10 cellular contexts compared by ENCODE assay signal in the genomic region with DNA sequence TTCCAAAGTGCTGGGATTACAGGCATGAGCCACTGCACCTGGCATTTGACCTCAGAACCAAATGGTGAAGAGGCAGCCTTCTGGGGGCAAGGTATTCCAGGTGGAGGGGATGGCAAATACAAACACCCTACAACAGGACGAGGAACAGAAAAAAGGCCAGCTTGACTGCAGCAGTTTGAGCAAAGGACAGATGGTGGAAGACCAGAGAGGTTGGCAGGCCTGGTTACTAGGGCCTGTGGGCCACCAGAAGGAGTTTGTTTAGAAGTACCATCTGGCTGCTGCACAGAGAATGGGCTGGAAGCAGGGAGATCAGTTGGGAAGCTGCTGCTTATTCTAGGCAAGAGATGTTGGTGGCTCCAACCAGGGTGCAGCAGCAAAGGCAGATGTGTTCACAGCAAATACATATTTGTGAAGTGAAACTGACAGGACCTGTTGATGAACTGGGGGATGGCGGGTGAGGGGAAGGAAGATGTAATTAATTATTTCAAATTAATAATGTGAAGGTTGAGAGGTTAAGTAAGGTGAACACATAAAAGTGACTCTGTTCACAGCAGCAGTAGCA. TPM values are rescaled to one million over a fixed set of nuclear protein-coding genes. Genes with fewer than 3 reads are reported as not detected.
DNase-seq lines count a peak whose midpoint lies in the region; ATAC-seq and TF ChIP-seq lines count a peak whose summit lies in the region.
"Had no signal": no experiment of that assay in that cellular context is flagged by ENCODE, and none has a peak within 500 bp of the region (broad histone marks: within the 10 kb centered on the region; RNA-seq: fewer than 3 reads in every experiment).

No MANE protein-coding gene starts in this region.

- H3K9ac ChIP-seq in muscle layer of colon (ENCODE audit: low read length): no peak overlapping the region
- H3K9ac ChIP-seq: BLaER1, KMS-11 had no signal

- intact Hi-C loops in heart right ventricle (cut with DNase I): loop anchor here in 9 of 10 donors (1.0 to 5.0 kb wide), 5 partner anchors 109 to 114 kb away; no protein-coding TSS in a partner anchor
- intact Hi-C loops in Right ventricle myocardium superior (cut with DNase I): loop anchor here (2.0 kb wide), 1 partner anchor 112 kb away; no protein-coding TSS in a partner anchor
- intact Hi-C loops in upper lobe of right lung (cut with DNase I): no loop called here

- ATAC-seq in heart right ventricle (no peak), Right ventricle myocardium superior (ENCODE audit: poor library complexity) (no peak), upper lobe of right lung (no peak), HG03439 (IDR thresholded peaks at IDR 0.05; ENCODE audit: unreplicated experiment) (no peak), GM19467 (IDR thresholded peaks at IDR 0.05; ENCODE audit: unreplicated experiment) (no peak)

- H3K36me3 ChIP-seq in heart right ventricle: no peaks in the 10 kb centered on the region
- H3K36me3 ChIP-seq in muscle layer of colon (ENCODE audit: insufficient read depth, low read length): no peaks in the 10 kb centered on the region
- no peaks in the 10 kb centered on the region for H3K36me3 ChIP-seq in upper lobe of right lung
- H3K36me3 ChIP-seq: BLaER1 had no signal

- peaks cover 6 to 54% (median 49%) of the 10 kb centered on the region in 9 donors for H3K4me1 ChIP-seq in heart right ventricle
- peaks cover 29% of the 10 kb centered on the region for H3K4me1 ChIP-seq in muscle layer of colon (ENCODE audit: insufficient read depth, low read length)
- peaks cover 44% of the 10 kb centered on the region for H3K4me1 ChIP-seq in upper lobe of right lung

- no peaks in the 10 kb centered on the region for H3K9me3 ChIP-seq in heart right ventricle
- H3K9me3 ChIP-seq in muscle layer of colon (ENCODE audit: low read length): no peaks in the 10 kb centered on the region
- H3K9me3 ChIP-seq in upper lobe of right lung: no peaks in the 10 kb centered on the region
- H3K9me3 ChIP-seq: BLaER1 had no signal

- H3K4me3 ChIP-seq in heart right ventricle (no peak overlapping the region), muscle layer of colon (ENCODE audit: low read depth in 1 of 2, low read length in 2 of 2) (no peak overlapping the region), upper lobe of right lung (no peak overlapping the region)
- H3K4me3 ChIP-seq: BLaER1 had no signal

- H3K27ac ChIP-seq in heart right ventricle: peak overlapping the region in 9 of 10 donors; percentile 74 to 99 (median 97)
- H3K27ac ChIP-seq in caudate nucleus (ENCODE audit: low read depth, low read length): peak overlapping the region; percentile 60
- peak overlapping the region; percentile 29 for H3K27ac ChIP-seq in muscle layer of colon (ENCODE audit: low read depth, low read length)
- peak overlapping the region; percentile 11 for H3K27ac ChIP-seq in upper lobe of right lung
- H3K27ac ChIP-seq: BLaER1, KMS-11 had no signal

- WGBS in heart right ventricle, 2 donors: 93 to 94% methylated on average over 2 of the region's 2 CpGs

- TF ChIP-seq CTCF in heart right ventricle (IDR thresholded peaks at IDR 0.05): no peak
- no peak for TF ChIP-seq CTCF in upper lobe of right lung (IDR thresholded peaks at IDR 0.05)

- H3K27me3 ChIP-seq in heart right ventricle (no peaks in the 10 kb centered on the region), muscle layer of colon (ENCODE audit: control insufficient read depth in 1 of 2, insufficient read depth in 2 of 2, low read length in 2 of 2) (no peaks in the 10 kb centered on the region), upper lobe of right lung (no peaks in the 10 kb centered on the region)

- DNase-seq in heart right ventricle (no peak), Right ventricle myocardium superior (no peak), caudate nucleus (lab: John Stamatoyannopoulos, UW) (peak in 1 of 61 donors; percentile 79), upper lobe of right lung (no peak), SW480 (ENCODE audit: low spot score) (no peak)

RNA-seq across cellular contexts. Expression of gene YPEL2, which starts 2.8 kb away (rescaled TPM):
- 10 to 100 TPM; 12.0 to 57.1 (median 42.0) TPM for total RNA-seq in heart right ventricle
- 10 to 100 TPM in 1 of 2 donors, 1 to 10 TPM in 1; 5.0 to 15.7 TPM for polyA plus RNA-seq in heart right ventricle
- total RNA-seq in Right ventricle myocardium superior: 28.9 TPM
- total RNA-seq in upper lobe of right lung: 19.6 TPM

Comparison
In these comparisons a context has a peak if more than half of its experiments do, and no peak if none do; other contexts are left out.
1. H3K27ac ChIP-seq: peak in every context shown above with its lines; median percentile 97 in heart right ventricle; 60 in caudate nucleus; 29 in muscle layer of colon; 11 in upper lobe of right lung.